9 cellular contexts compared by ENCODE assay signal in genomic region chr13:79585033-79585432, GRCh38.
"Had no signal": no experiment of that assay in that cellular context is flagged by ENCODE, and none has a peak within 500 bp of the region (broad histone marks: within the 10 kb centered on the region; RNA-seq: fewer than 3 reads in every experiment).

No MANE protein-coding gene starts in this region.

- DNase-seq: GOT3, H7, HFFc6, KG1 had no signal

- H3K27ac ChIP-seq: HL-60 had no signal

- H3K4me3 Mint-ChIP-seq: HFFc6, IgD-negative memory B cell had no signal

- H3K4me3 ChIP-seq: HAP-1 had no signal

- H3K36me3 Mint-ChIP-seq: IgD-negative memory B cell had no signal

- H3K9me3 ChIP-seq: HAP-1 had no signal

- H3K9me3 Mint-ChIP-seq: HFFc6 had no signal

- H3K27ac Mint-ChIP-seq: HFFc6, IgD-negative memory B cell had no signal

- FAIRE-seq: HepG2 had no signal

- H3K4me1 Mint-ChIP-seq: IgD-negative memory B cell had no signal

- ATAC-seq: HCT116, HepG2 had no signal

- H3K36me3 ChIP-seq: HAP-1 had no signal

- H3K4me1 ChIP-seq: HAP-1 had no signal
